In genomic region chr6:85361643-85362014, GRCh38 we compare ENCODE assay signal across 1 cellular context.
A peak's percentile ranks its signal among the peaks of the same experiment; 100 is the strongest.
TF ChIP-seq lines count a peak whose summit lies in the region.

No MANE protein-coding gene starts in this region.

TF ChIP-seq in HCT116, 20 proteins besides CTCF, POLR2A, EP300 and RAD21:
- TF ChIP-seq POLR2AphosphoS5 (IDR thresholded peaks at IDR 0.05; ENCODE audit: low read depth, low read length) (0 out of 2 replicates have a peak, but pooled peaks have one; percentile 3), ATF3 (IDR thresholded peaks at IDR 0.05) (no peak), ZFX (IDR thresholded peaks at IDR 0.05) (no peak), CBX3 (IDR thresholded peaks at IDR 0.05; ENCODE audit: low read depth) (peak; percentile 2), SRF (IDR thresholded peaks at IDR 0.05; ENCODE audit: low read depth) (no peak), EZH2phosphoT487 (IDR thresholded peaks at IDR 0.05; ENCODE audit: borderline replicate concordance) (no peak)
